8 cellular contexts compared by ENCODE assay signal in the genomic region with DNA sequence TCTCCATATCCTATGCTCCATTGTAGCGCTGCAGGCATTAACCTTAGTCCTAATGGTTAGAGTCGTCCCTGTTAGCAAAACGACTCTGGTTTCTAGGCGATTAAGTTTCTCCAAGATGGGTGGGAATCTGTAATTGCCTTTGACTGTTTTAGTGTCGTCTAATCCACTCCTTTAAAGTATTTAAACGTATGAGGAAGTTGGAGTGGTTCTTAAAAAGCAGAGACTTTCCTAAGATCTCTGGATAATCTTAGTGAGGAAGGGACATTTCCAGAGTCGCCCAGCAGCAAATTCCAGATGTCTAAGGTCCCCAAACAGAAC. TPM values are rescaled to one million over a fixed set of nuclear protein-coding genes. Genes with fewer than 3 reads are reported as not detected.
DNase-seq lines count a peak whose midpoint lies in the region; ATAC-seq and TF ChIP-seq lines count a peak whose summit lies in the region.

No MANE protein-coding gene starts in this region.

- TF ChIP-seq CTCF in ascending aorta (IDR thresholded peaks at IDR 0.05) (no peak), left lung (IDR thresholded peaks at IDR 0.05) (no peak)

- DNase-seq in activated CD4-positive, alpha-beta T cell treated with anti-CD3 and anti-CD28 coated beads, Interleukin-2, amount 10 ng/mL, durations not matched to agents 24 days and 14 days = no peak
- DNase-seq in activated CD4-positive, alpha-beta T cell treated with anti-CD3 and anti-CD28 coated beads, Interleukin-2, amount 50 U/mL, for 48 hours = no peak
- DNase-seq in ascending aorta (ENCODE audit: low spot score in 2 of 2) = no peak
- no peak for DNase-seq in left lung
- DNase-seq in amygdala (lab: John Stamatoyannopoulos, UW) = no peak
- DNase-seq in UCSD-AML1 (lab: John Stamatoyannopoulos, UW; ENCODE audit: unreplicated experiment) = no peak

- no peaks in the 10 kb centered on the region for H3K27me3 Mint-ChIP-seq in activated CD4-positive, alpha-beta T cell treated with anti-CD3 and anti-CD28 coated beads, Interleukin-2, amount 10 ng/mL, durations not matched to agents 24 days and 14 days

- intact Hi-C loops in activated CD4-positive, alpha-beta T cell treated with anti-CD3 and anti-CD28 coated beads, Interleukin-2, amount 10 ng/mL, durations not matched to agents 24 days and 14 days (cut with micrococcal nuclease) = loop anchor here (1.0 to 5.0 kb wide), 3 partner anchors 344 to 1084 kb away; partner anchors contain the start of genes HNRNPD and PLAC8
- intact Hi-C loops in ascending aorta (cut with DNase I) (loop anchor here (5.0 to 10.0 kb wide), 5 partner anchors 81 to 1084 kb away; partner anchors contain the start of genes GPAT3, HNRNPD and LIN54), left lung (cut with DNase I) (no loop called here)

- H3K4me1 Mint-ChIP-seq in activated CD4-positive, alpha-beta T cell treated with anti-CD3 and anti-CD28 coated beads, Interleukin-2, amount 10 ng/mL, durations not matched to agents 24 days and 14 days = peaks cover 26% of the 10 kb centered on the region

- ATAC-seq in left lung (no peak), HG03565 (IDR thresholded peaks at IDR 0.05; ENCODE audit: unreplicated experiment) (no peak)

- H3K27me3 ChIP-seq in ascending aorta (no peaks in the 10 kb centered on the region), left lung (no peaks in the 10 kb centered on the region)

- H3K9me3 ChIP-seq in ascending aorta = no peaks in the 10 kb centered on the region
- no peaks in the 10 kb centered on the region for H3K9me3 ChIP-seq in left lung

- peaks cover 11 to 40% of the 10 kb centered on the region in 2 donors for H3K36me3 ChIP-seq in ascending aorta
- H3K36me3 ChIP-seq in left lung = peaks cover 0 to 56% of the 10 kb centered on the region in 2 donors

- peak overlapping the region; percentile 85 to 89 for H3K4me3 ChIP-seq in ascending aorta
- peak overlapping the region; percentile 64 to 67 for H3K4me3 ChIP-seq in left lung

- H3K4me3 Mint-ChIP-seq in activated CD4-positive, alpha-beta T cell treated with anti-CD3 and anti-CD28 coated beads, Interleukin-2, amount 10 ng/mL, durations not matched to agents 24 days and 14 days = peak overlapping the region; percentile 99

- H3K4me1 ChIP-seq in ascending aorta (peaks cover 0 to 14% of the 10 kb centered on the region in 2 donors), left lung (peaks cover 6 to 34% of the 10 kb centered on the region in 2 donors)

- peak overlapping the region; percentile 98 to 99 for H3K27ac ChIP-seq in ascending aorta
- peak overlapping the region; percentile 95 to 96 for H3K27ac ChIP-seq in left lung
- H3K27ac ChIP-seq in temporal lobe (ENCODE audit: low read depth, low read length) = peak overlapping the region; percentile 96

- peak overlapping the region; percentile 100 for H3K27ac Mint-ChIP-seq in activated CD4-positive, alpha-beta T cell treated with anti-CD3 and anti-CD28 coated beads, Interleukin-2, amount 10 ng/mL, durations not matched to agents 24 days and 14 days

- H3K9me3 Mint-ChIP-seq in activated CD4-positive, alpha-beta T cell treated with anti-CD3 and anti-CD28 coated beads, Interleukin-2, amount 10 ng/mL, durations not matched to agents 24 days and 14 days = no peaks in the 10 kb centered on the region

- H3K36me3 Mint-ChIP-seq in activated CD4-positive, alpha-beta T cell treated with anti-CD3 and anti-CD28 coated beads, Interleukin-2, amount 10 ng/mL, durations not matched to agents 24 days and 14 days (ENCODE audit: low read depth) = peaks cover 53% of the 10 kb centered on the region

RNA-seq across cellular contexts. Expression of gene MRPS18C, which starts 0.3 kb away (rescaled TPM):
- total RNA-seq in activated CD4-positive, alpha-beta T cell treated with anti-CD3 and anti-CD28 coated beads, Interleukin-2, amount 10 ng/mL, durations not matched to agents 24 days and 14 days = 83.9 and 86.6 TPM in 2 replicates
- total RNA-seq in ascending aorta (13.0 TPM), left lung (10 to 100 TPM; 28.5 to 40.5 TPM), temporal lobe (23.6 TPM)

RNA-seq across cellular contexts. Expression of gene HELQ, which starts 0.5 kb away (rescaled TPM):
- total RNA-seq in activated CD4-positive, alpha-beta T cell treated with anti-CD3 and anti-CD28 coated beads, Interleukin-2, amount 10 ng/mL, durations not matched to agents 24 days and 14 days = 9.1 and 11.4 TPM in 2 replicates
- total RNA-seq in ascending aorta (1.1 TPM), left lung (10 to 100 TPM; 13.1 to 18.4 TPM), temporal lobe (15.0 TPM)

RNA-seq across cellular contexts. Expression of gene ABRAXAS1, which starts 28.8 kb away (rescaled TPM):
- total RNA-seq in activated CD4-positive, alpha-beta T cell treated with anti-CD3 and anti-CD28 coated beads, Interleukin-2, amount 10 ng/mL, durations not matched to agents 24 days and 14 days = 10.4 and 12.0 TPM in 2 replicates
- total RNA-seq in ascending aorta = 13.7 TPM
- 10 to 100 TPM; 10.7 to 11.6 TPM for total RNA-seq in left lung
- total RNA-seq in temporal lobe = 3.4 TPM

Comparison
In these comparisons a context has a peak if more than half of its experiments do, and no peak if none do; other contexts are left out.
1. intact Hi-C loops: an anchor here in activated CD4-positive, alpha-beta T cell treated with anti-CD3 and anti-CD28 coated beads, Interleukin-2, amount 10 ng/mL, durations not matched to agents 24 days and 14 days (1.0 to 5.0 kb wide) and ascending aorta (5.0 to 10.0 kb wide); none called in left lung.